15 cellular contexts compared by ENCODE assay signal in the genomic region with DNA sequence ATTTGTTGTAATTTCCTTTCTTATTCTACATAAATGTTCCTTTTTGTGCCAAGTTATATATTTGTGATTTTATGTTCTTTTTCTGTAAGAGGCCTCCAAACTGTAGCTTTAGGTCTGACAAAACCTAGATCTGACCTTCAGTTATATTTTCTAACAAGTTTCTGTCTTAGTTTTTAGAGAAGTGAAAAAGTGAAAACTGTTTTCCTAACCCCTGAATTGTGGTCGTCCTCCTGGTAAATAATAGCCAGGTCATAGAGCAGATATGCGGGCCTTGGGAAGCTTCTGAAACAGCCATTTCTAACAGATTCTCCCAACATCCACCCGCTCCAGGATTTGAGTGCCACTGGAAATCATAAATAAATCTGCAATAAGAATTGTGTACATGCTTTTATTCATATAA.
"Had no signal": no experiment of that assay in that cellular context is flagged by ENCODE, and none has a peak within 500 bp of the region (broad histone marks: within the 10 kb centered on the region; RNA-seq: fewer than 3 reads in every experiment).

No MANE protein-coding gene starts in this region.

- H3K27me3 ChIP-seq: spleen, testis, upper lobe of right lung had no signal

- H3K27ac Mint-ChIP-seq: activated B cell treated with CpG ODN at 0.5 μM for 24 hours; activated CD8-positive, alpha-beta T cell treated with anti-CD3 and anti-CD28 coated beads for 36 hours; activated naive CD4-positive, alpha-beta T cell treated with anti-CD3 and anti-CD28 coated beads, Interleukin-2, amount 50 U/mL, for 24 hours; stimulated activated naive CD8-positive, alpha-beta T cell treated with anti-CD3 and anti-CD28 coated beads, Interleukin-15, amount 100 ng/mL, for 72 hours had no signal

- ATAC-seq: activated CD8-positive, alpha-beta T cell treated with anti-CD3 and anti-CD28 coated beads for 36 hours; activated T-cell treated with anti-CD3 and anti-CD28 coated beads, Interleukin-2, amount 50 U/mL, for 4 hours; left colon; sciatic nerve; stimulated activated naive CD8-positive, alpha-beta T cell treated with anti-CD3 and anti-CD28 coated beads, Interleukin-15, amount 100 ng/mL, for 72 hours; upper lobe of right lung had no signal

- DNase-seq: activated B cell treated with CpG ODN at 0.5 μM for 24 hours; activated CD4-positive, alpha-beta T cell treated with anti-CD3 and anti-CD28 coated beads for 48 hours; activated CD8-positive, alpha-beta T cell treated with anti-CD3 and anti-CD28 coated beads for 36 hours; activated effector memory CD4-positive, alpha-beta T cell treated with Interleukin-2 at 50 U/mL for 16 hours; activated T-cell treated with anti-CD3 and anti-CD28 coated beads, Interleukin-2, amount 50 U/mL, for 4 hours; left colon; midbrain; spleen; stimulated activated CD4-positive, alpha-beta T cell treated with anti-CD3 and anti-CD28 coated beads, Interleukin-1b, Interleukin-23, amount 100 ng/mL, for 48 hours; stimulated activated naive CD8-positive, alpha-beta T cell treated with anti-CD3 and anti-CD28 coated beads, Interleukin-15, amount 100 ng/mL, for 72 hours; testis; upper lobe of right lung had no signal

- H3K36me3 ChIP-seq: spleen, upper lobe of right lung had no signal

- H3K4me3 Mint-ChIP-seq: activated B cell treated with CpG ODN at 0.5 μM for 24 hours; activated CD8-positive, alpha-beta T cell treated with anti-CD3 and anti-CD28 coated beads for 36 hours; activated naive CD4-positive, alpha-beta T cell treated with anti-CD3 and anti-CD28 coated beads, Interleukin-2, amount 50 U/mL, for 24 hours; activated T-cell treated with anti-CD3 and anti-CD28 coated beads, Interleukin-2, amount 50 U/mL, for 4 hours; stimulated activated naive CD8-positive, alpha-beta T cell treated with anti-CD3 and anti-CD28 coated beads, Interleukin-15, amount 100 ng/mL, for 72 hours had no signal

- H3K27ac ChIP-seq: spleen, testis, upper lobe of right lung had no signal

- H3K27me3 Mint-ChIP-seq: activated B cell treated with CpG ODN at 0.5 μM for 24 hours; activated CD8-positive, alpha-beta T cell treated with anti-CD3 and anti-CD28 coated beads for 36 hours; activated naive CD4-positive, alpha-beta T cell treated with anti-CD3 and anti-CD28 coated beads, Interleukin-2, amount 50 U/mL, for 24 hours; stimulated activated naive CD8-positive, alpha-beta T cell treated with anti-CD3 and anti-CD28 coated beads, Interleukin-15, amount 100 ng/mL, for 72 hours had no signal

- H3K4me1 Mint-ChIP-seq: activated naive CD4-positive, alpha-beta T cell treated with anti-CD3 and anti-CD28 coated beads, Interleukin-2, amount 50 U/mL, for 24 hours; stimulated activated naive CD8-positive, alpha-beta T cell treated with anti-CD3 and anti-CD28 coated beads, Interleukin-15, amount 100 ng/mL, for 72 hours had no signal

- H3K9me3 Mint-ChIP-seq: activated B cell treated with CpG ODN at 0.5 μM for 24 hours; activated naive CD4-positive, alpha-beta T cell treated with anti-CD3 and anti-CD28 coated beads, Interleukin-2, amount 50 U/mL, for 24 hours; activated T-cell treated with anti-CD3 and anti-CD28 coated beads, Interleukin-2, amount 50 U/mL, for 4 hours; stimulated activated naive CD8-positive, alpha-beta T cell treated with anti-CD3 and anti-CD28 coated beads, Interleukin-15, amount 100 ng/mL, for 72 hours had no signal

- H3K9me3 ChIP-seq: spleen, testis, upper lobe of right lung had no signal

- H3K36me3 Mint-ChIP-seq: activated naive CD4-positive, alpha-beta T cell treated with anti-CD3 and anti-CD28 coated beads, Interleukin-2, amount 50 U/mL, for 24 hours had no signal

- H3K4me1 ChIP-seq: spleen, testis, upper lobe of right lung had no signal

- H3K4me3 ChIP-seq: lung, spleen, testis, upper lobe of right lung had no signal
